Comparison of ENCODE assay signal across 25 cellular contexts in the genomic region with DNA sequence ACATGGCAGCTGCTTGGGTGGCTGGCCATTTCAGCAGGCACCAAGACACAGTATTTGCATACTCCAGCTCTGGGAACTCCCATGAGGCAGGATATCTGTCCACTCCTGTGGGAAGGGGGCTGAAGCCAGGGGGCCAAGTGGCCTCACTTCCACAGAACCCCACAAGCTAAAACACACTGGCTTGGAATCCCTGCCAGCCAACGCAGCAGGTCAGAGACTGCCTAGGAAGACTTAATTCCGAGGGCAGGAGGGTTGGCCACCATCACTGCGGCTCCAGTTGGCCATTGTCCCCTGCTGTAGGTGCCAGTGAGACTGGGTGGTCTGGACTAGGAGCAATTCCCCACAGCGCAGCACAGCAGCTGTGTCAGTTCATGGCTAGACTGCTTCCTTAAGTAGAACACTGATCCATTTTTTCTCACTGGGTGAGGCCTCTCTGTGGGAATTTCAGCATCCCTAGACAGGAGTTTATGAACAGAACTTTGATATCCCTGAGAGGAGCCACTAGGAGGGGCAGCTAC.
"Had no signal": no experiment of that assay in that cellular context is flagged by ENCODE, and none has a peak within 500 bp of the region (broad histone marks: within the 10 kb centered on the region; RNA-seq: fewer than 3 reads in every experiment).

No MANE protein-coding gene starts in this region.

- H3K27ac ChIP-seq: colonic mucosa, epithelial cell of prostate, esophagus squamous epithelium, gastrocnemius medialis, heart right ventricle, left lung, lower lobe of right lung had no signal

- ATAC-seq: effector memory CD8-positive, alpha-beta T cell; esophagus mucosa; gastrocnemius medialis; heart right ventricle; left cardiac atrium; left lung; left ventricle myocardium superior; lower lobe of right lung; mucosa of descending colon had no signal

- DNase-seq: colonic mucosa; cortex of kidney; effector CD8-positive, alpha-beta T cell; effector memory CD8-positive, alpha-beta T cell; erythroblast; esophagus squamous epithelium; foreskin fibroblast; foreskin melanocyte; gastrocnemius medialis; glutamatergic neuron; head of caudate nucleus; heart right ventricle; hippocampal formation; immature natural killer cell; islet precursor cell; left cardiac atrium; left lung; left ventricle myocardium superior; lower lobe of right lung; mesenchymal stem cell; mucosa of descending colon; naive B cell had no signal

- H3K36me3 ChIP-seq: colonic mucosa, gastrocnemius medialis, left lung, lower lobe of right lung had no signal

- H3K9me3 ChIP-seq: colonic mucosa had no signal

- H3K4me1 ChIP-seq: colonic mucosa, esophagus squamous epithelium, gastrocnemius medialis, heart right ventricle, left lung, lower lobe of right lung had no signal

- H3K27me3 ChIP-seq: colonic mucosa, esophagus squamous epithelium, gastrocnemius medialis, heart right ventricle, left lung had no signal

- H3K4me3 ChIP-seq: colonic mucosa, esophagus squamous epithelium, gastrocnemius medialis, heart right ventricle, left lung, lower lobe of right lung, mucosa of descending colon had no signal

- FAIRE-seq: endometrium had no signal
